Comparison of ENCODE assay signal across 1 cellular context in the genomic region with DNA sequence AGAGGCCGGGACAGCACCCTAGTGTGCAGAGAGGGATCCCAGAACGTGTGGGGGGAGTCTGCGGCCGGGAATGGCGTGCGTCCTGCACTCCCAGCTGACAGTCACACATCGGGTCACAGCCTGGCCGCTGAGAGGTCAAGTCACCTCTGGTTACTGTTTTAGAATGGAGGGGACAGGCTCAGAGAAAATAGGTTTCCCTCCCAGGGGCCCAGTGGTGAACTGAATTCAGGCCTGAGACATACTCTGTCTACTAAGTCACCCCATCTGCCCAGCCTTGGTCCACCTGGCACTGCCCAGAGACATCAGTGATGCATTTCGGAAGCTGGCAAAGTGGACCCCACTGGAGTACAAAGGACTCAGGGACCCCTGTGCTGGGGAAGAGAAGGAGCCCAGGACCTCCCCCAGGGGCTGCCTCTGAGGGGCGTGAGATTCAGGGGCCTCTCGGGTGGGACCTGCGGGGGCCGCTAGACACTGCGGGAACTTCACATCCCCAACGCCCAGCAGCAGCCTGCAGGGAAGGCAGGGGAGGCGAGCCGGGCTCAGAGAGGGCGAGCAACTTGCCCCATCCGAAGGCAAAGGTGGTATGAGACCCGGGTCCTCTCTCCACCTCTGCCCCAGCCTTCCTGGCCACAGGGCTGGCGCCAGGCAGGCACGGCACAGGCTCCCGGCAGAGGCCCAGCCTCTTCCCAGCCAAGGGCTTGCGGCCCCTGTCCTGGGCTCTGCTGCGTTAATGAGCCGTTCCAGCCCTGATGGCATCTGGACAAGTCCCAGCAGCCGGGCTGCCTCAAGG.
A peak's percentile ranks its signal among the peaks of the same experiment; 100 is the strongest.
TF ChIP-seq lines count a peak whose summit lies in the region.

No MANE protein-coding gene starts in this region.

TF ChIP-seq in H1, 55 proteins besides CTCF, POLR2A, EP300 and RAD21:
- TF ChIP-seq EZH2 (IDR thresholded peaks at IDR 0.05; ENCODE audit: low read depth, low read length, severe bottlenecking) (peak; percentile 64), SUZ12 (IDR thresholded peaks at IDR 0.05; ENCODE audit: low read length) (peak; percentile 67; the same call in 1 of the 2 replicates), TAF7 (optimal IDR thresholded peaks at IDR 0.05; ENCODE audit: borderline replicate concordance, low read depth, low read length) (no peak), NANOG (IDR thresholded peaks at IDR 0.05; ENCODE audit: insufficient read depth, low read depth, low read length, poor library complexity, severe bottlenecking) (no peak)
